Comparison of ENCODE assay signal across 10 cellular contexts in genomic region chr19:45492137-45492626, GRCh38. TPM values are rescaled to one million over a fixed set of nuclear protein-coding genes. Genes with fewer than 3 reads are reported as not detected.
DNase-seq lines count a peak whose midpoint lies in the region; ATAC-seq and TF ChIP-seq lines count a peak whose summit lies in the region.
"Had no signal": no experiment of that assay in that cellular context is flagged by ENCODE, and none has a peak within 500 bp of the region (broad histone marks: within the 10 kb centered on the region; RNA-seq: fewer than 3 reads in every experiment).

No MANE protein-coding gene starts in this region.

- H3K9me3 ChIP-seq in heart right ventricle (no peaks in the 10 kb centered on the region), muscle layer of duodenum (ENCODE audit: control insufficient read depth in 1 of 2, low read length in 2 of 2) (no peaks in the 10 kb centered on the region), upper lobe of left lung (no peaks in the 10 kb centered on the region), thyroid gland (no peaks in the 10 kb centered on the region)
- no peaks in the 10 kb centered on the region for H3K9me3 ChIP-seq in naive thymus-derived CD4-positive, alpha-beta T cell (ENCODE audit: control insufficient read depth in 2 of 3, low read length in 3 of 3)

- H3K36me3 ChIP-seq in heart right ventricle (peaks cover 0 to 9% (median 0%) of the 10 kb centered on the region in 9 donors), muscle layer of duodenum (ENCODE audit: control insufficient read depth in 1 of 2, insufficient read depth in 2 of 2, low read length in 2 of 2) (no peaks in the 10 kb centered on the region), upper lobe of left lung (no peaks in the 10 kb centered on the region), thyroid gland (no peaks in the 10 kb centered on the region)
- H3K36me3 ChIP-seq in naive thymus-derived CD4-positive, alpha-beta T cell (ENCODE audit: control insufficient read depth in 2 of 3, insufficient read depth in 3 of 3, low read length in 3 of 3): no peaks in the 10 kb centered on the region

- H3K27ac ChIP-seq in heart right ventricle (peak overlapping the region in 5 of 10 donors; percentile 54 to 87 (median 74)), muscle layer of duodenum (ENCODE audit: low read length) (no peak overlapping the region), upper lobe of left lung (no peak overlapping the region), thyroid gland (no peak overlapping the region)
- H3K27ac ChIP-seq in naive thymus-derived CD4-positive, alpha-beta T cell (ENCODE audit: low read depth, low read length): no peak overlapping the region
- H3K27ac ChIP-seq: C4-2B had no signal

- H3K27ac Mint-ChIP-seq in naive thymus-derived CD4-positive, alpha-beta T cell: peak overlapping the region in 1 of 9 donors; percentile 9

- CTCF ChIA-PET in naive thymus-derived CD4-positive, alpha-beta T cell (lab: Charles Lee): no interaction called here

- H3K27me3 ChIP-seq in heart right ventricle (peaks cover 0 to 28% (median 0%) of the 10 kb centered on the region in 7 donors), muscle layer of duodenum (ENCODE audit: low read depth, low read length) (peaks cover 10% of the 10 kb centered on the region), upper lobe of left lung (peaks cover 0 to 6% (median 0%) of the 10 kb centered on the region in 4 donors), thyroid gland (no peaks in the 10 kb centered on the region)
- H3K27me3 ChIP-seq in naive thymus-derived CD4-positive, alpha-beta T cell (ENCODE audit: control insufficient read depth in 2 of 2, insufficient read depth in 2 of 2, low read length in 2 of 2): no peaks in the 10 kb centered on the region

- DNase-seq in heart right ventricle (no peak), cardiac septum (ENCODE audit: low spot score) (no peak), choroid plexus epithelial cell (ENCODE audit: low read depth) (no peak), upper lobe of left lung (no peak), thyroid gland (no peak), hepatic stellate cell (ENCODE audit: low spot score) (no peak)
- no peak for DNase-seq in naive thymus-derived CD4-positive, alpha-beta T cell

- peaks cover 0 to 1% (median 0%) of the 10 kb centered on the region in 11 donors for H3K9me3 Mint-ChIP-seq in naive thymus-derived CD4-positive, alpha-beta T cell

- no peak for TF ChIP-seq POLR2A in upper lobe of left lung (IDR thresholded peaks at IDR 0.05)
- TF ChIP-seq POLR2A in thyroid gland (IDR thresholded peaks at IDR 0.05): no peak

- no peaks in the 10 kb centered on the region for H3K36me3 Mint-ChIP-seq in naive thymus-derived CD4-positive, alpha-beta T cell

- no peak for TF ChIP-seq EP300 in upper lobe of left lung (IDR thresholded peaks at IDR 0.05)

- 92 to 94% methylated on average over 5 of the region's 5 CpGs for WGBS in heart right ventricle, 2 donors
- WGBS in upper lobe of left lung, 2 donors: 93 to 98% methylated on average over 5 of the region's 5 CpGs
- 82 to 95% methylated on average over 5 of the region's 5 CpGs for WGBS in thyroid gland, 2 donors

- TF ChIP-seq CTCF in heart right ventricle (IDR thresholded peaks at IDR 0.05): no peak
- TF ChIP-seq CTCF in choroid plexus epithelial cell (conservative IDR thresholded peaks at IDR 0.05; ENCODE audit: low read depth, low read length): no peak
- no peak for TF ChIP-seq CTCF in upper lobe of left lung (IDR thresholded peaks at IDR 0.05)
- TF ChIP-seq CTCF in thyroid gland (IDR thresholded peaks at IDR 0.05): no peak

- H3K4me1 Mint-ChIP-seq in naive thymus-derived CD4-positive, alpha-beta T cell: peaks cover 12 to 27% (median 22%) of the 10 kb centered on the region in 7 donors

- H3K4me1 ChIP-seq in heart right ventricle: peaks cover 3 to 33% (median 27%) of the 10 kb centered on the region in 9 donors
- H3K4me1 ChIP-seq in muscle layer of duodenum (ENCODE audit: control insufficient read depth in 1 of 2, insufficient read depth in 2 of 2, low read length in 2 of 2): peaks cover 0 to 19% of the 10 kb centered on the region in 2 donors
- peaks cover 20 to 29% (median 25%) of the 10 kb centered on the region in 4 donors for H3K4me1 ChIP-seq in upper lobe of left lung
- peaks cover 9 to 17% of the 10 kb centered on the region in 2 donors for H3K4me1 ChIP-seq in naive thymus-derived CD4-positive, alpha-beta T cell (ENCODE audit: control insufficient read depth in 2 of 2, insufficient read depth in 2 of 2, low read length in 2 of 2)
- peaks cover 10 to 23% of the 10 kb centered on the region in 2 donors for H3K4me1 ChIP-seq in thyroid gland

- POLR2A ChIA-PET in naive thymus-derived CD4-positive, alpha-beta T cell (lab: Charles Lee): no interaction called here

- intact Hi-C loops in heart right ventricle (cut with DNase I) (loop anchor here in 3 of 10 donors (10.0 kb wide), 1 partner anchor 153 kb away; no protein-coding TSS in a partner anchor), cardiac septum (cut with DNase I) (loop anchor here (5.0 kb wide), 1 partner anchor 150 kb away; no protein-coding TSS in a partner anchor), thyroid gland (cut with DNase I) (no loop called here)
- intact Hi-C loops in naive thymus-derived CD4-positive, alpha-beta T cell (cut with micrococcal nuclease): loop anchor here in 1 of 2 donors (2.0 kb wide), 1 partner anchor 15 kb away; the partner anchor contains the start of gene VASP

- H3K4me3 ChIP-seq in heart right ventricle (peak overlapping the region in 8 of 10 donors; percentile 61 to 73 (median 70)), choroid plexus epithelial cell (ENCODE audit: low read depth, low read length) (peak overlapping the region; percentile 73), muscle layer of duodenum (ENCODE audit: low read depth in 1 of 2, low read length in 2 of 2) (peak overlapping the region; percentile 63 to 82), upper lobe of left lung (peak overlapping the region in 3 of 4 donors; percentile 50 to 65 (median 56)), thyroid gland (replicated peaks in 1 of 3) (no peak overlapping the region)
- no peak overlapping the region for H3K4me3 ChIP-seq in naive thymus-derived CD4-positive, alpha-beta T cell (ENCODE audit: low read length)

- peak overlapping the region in 2 of 10 donors; percentile 61 to 76 for H3K4me3 Mint-ChIP-seq in naive thymus-derived CD4-positive, alpha-beta T cell

- no peak for ATAC-seq in heart right ventricle
- no peak for ATAC-seq in upper lobe of left lung (ENCODE audit: low FRiP score in 2 of 2)
- no peak for ATAC-seq in naive thymus-derived CD4-positive, alpha-beta T cell
- ATAC-seq: esophagus mucosa had no signal

- H3K27me3 Mint-ChIP-seq in naive thymus-derived CD4-positive, alpha-beta T cell: peaks cover 12 to 22% (median 18%) of the 10 kb centered on the region in 5 donors

RNA-seq across cellular contexts. Expression of gene RTN2, which starts 4.7 kb away (rescaled TPM):
- total RNA-seq in heart right ventricle (10 to 100 TPM; 15.9 to 33.7 (median 21.8) TPM), cardiac septum (15.1 TPM), upper lobe of left lung (10 to 100 TPM in 3 of 6 donors, 1 to 10 TPM in 3; 5.2 to 17.8 (median 11.1) TPM), thyroid gland (1 to 10 TPM; 1.8 to 7.3 (median 4.6) TPM)
- polyA plus RNA-seq in heart right ventricle: 10 to 100 TPM; 11.1 to 13.3 TPM
- total RNA-seq in naive thymus-derived CD4-positive, alpha-beta T cell: 1 to 10 TPM in 4 of 5 experiments, under 1 TPM in 1; 0.86 to 3.1 (median 2.4) TPM
- under 1 TPM; 0.30 to 0.37 TPM for polyA plus RNA-seq in naive thymus-derived CD4-positive, alpha-beta T cell

RNA-seq across cellular contexts. Expression of gene PPM1N, which starts 6.1 kb away (rescaled TPM):
- 1 to 10 TPM in 1 of 10 donors, under 1 TPM in 4, not detected in 5; 0.32 to 3.6 (median 0.57) TPM for total RNA-seq in heart right ventricle
- polyA plus RNA-seq in heart right ventricle: under 1 TPM; 0.51 to 0.68 TPM
- total RNA-seq in cardiac septum: 0.59 TPM
- 1 to 10 TPM in 3 of 6 donors, under 1 TPM in 2, not detected in 1; 0.89 to 6.3 (median 1.1) TPM for total RNA-seq in upper lobe of left lung
- 1 to 10 TPM; 1.3 to 8.5 (median 7.8) TPM for total RNA-seq in naive thymus-derived CD4-positive, alpha-beta T cell
- polyA plus RNA-seq in naive thymus-derived CD4-positive, alpha-beta T cell: 1 to 10 TPM; 2.8 to 4.0 TPM
- total RNA-seq in thyroid gland: 1 to 10 TPM in 1 of 4 donors, under 1 TPM in 1, not detected in 2; 0.73 to 1.1 TPM

RNA-seq across cellular contexts. Expression of gene VASP, which starts 15.1 kb away (rescaled TPM):
- total RNA-seq in heart right ventricle (10 to 100 TPM; 24.9 to 78.6 (median 42.3) TPM), cardiac septum (60.4 TPM), upper lobe of left lung (100 to 1,000 TPM in 4 of 6 donors, 10 to 100 TPM in 2; 68.1 to 266 (median 143) TPM), thyroid gland (10 to 100 TPM; 34.3 to 50.8 (median 45.1) TPM)
- polyA plus RNA-seq in heart right ventricle: 10 to 100 TPM; 62.3 to 70.0 TPM
- total RNA-seq in naive thymus-derived CD4-positive, alpha-beta T cell: 100 to 1,000 TPM in 2 of 5 experiments, 10 to 100 TPM in 3; 71.3 to 206 (median 82.6) TPM
- polyA plus RNA-seq in naive thymus-derived CD4-positive, alpha-beta T cell: 10 to 100 TPM; 27.0 to 39.7 TPM

RNA-seq across cellular contexts. Expression of gene FOSB, which starts 24.4 kb away (rescaled TPM):
- total RNA-seq in heart right ventricle: 10 to 100 TPM in 2 of 10 donors, 1 to 10 TPM in 7, under 1 TPM in 1; 0.39 to 54.5 (median 4.9) TPM
- polyA plus RNA-seq in heart right ventricle: 1 to 10 TPM; 2.1 to 5.5 TPM
- 0.94 TPM for total RNA-seq in cardiac septum
- 100 to 1,000 TPM in 2 of 6 donors, 10 to 100 TPM in 2, 1 to 10 TPM in 1, not detected in 1; 8.8 to 152 (median 94.9) TPM for total RNA-seq in upper lobe of left lung
- total RNA-seq in naive thymus-derived CD4-positive, alpha-beta T cell: 1,000 to 10,000 TPM in 1 of 5 experiments, 100 to 1,000 TPM in 1, 10 to 100 TPM in 2, 1 to 10 TPM in 1; 2.1 to 1,925 (median 22.8) TPM
- 1 to 10 TPM; 3.0 to 5.3 TPM for polyA plus RNA-seq in naive thymus-derived CD4-positive, alpha-beta T cell
- total RNA-seq in thyroid gland: 1 to 10 TPM; 1.6 to 3.3 (median 2.4) TPM

Comparison
In these comparisons a context has a peak if more than half of its experiments do, and no peak if none do; other contexts are left out.
1. H3K4me3 ChIP-seq: peak in heart right ventricle (8 of 10), choroid plexus epithelial cell (single experiment), muscle layer of duodenum (2 of 2) and upper lobe of left lung (3 of 4); none in naive thymus-derived CD4-positive, alpha-beta T cell (single experiment) and thyroid gland (0 of 3).